27 cellular contexts compared by ENCODE assay signal in the genomic region with DNA sequence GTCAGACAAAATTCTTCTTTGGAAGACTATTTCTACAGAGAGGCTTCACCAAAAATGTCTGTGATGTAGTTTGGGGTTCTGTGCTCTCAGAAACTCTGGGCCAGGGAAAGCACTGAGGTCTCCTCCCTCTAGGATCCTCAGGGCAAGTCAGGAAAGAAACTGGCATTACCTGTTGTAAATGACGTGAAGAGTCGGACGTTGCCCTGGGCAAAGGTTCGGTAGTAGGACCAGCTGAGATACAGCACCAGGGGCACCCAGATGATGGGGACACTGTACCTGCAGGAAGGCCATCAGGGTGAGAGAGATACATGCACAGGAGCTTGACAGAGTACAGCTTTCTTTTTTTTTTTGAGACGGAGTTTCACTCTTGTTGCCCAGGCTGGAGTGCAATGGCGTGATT. TPM values are rescaled to one million over a fixed set of nuclear protein-coding genes. Genes with fewer than 3 reads are reported as not detected.
"Had no signal": no experiment of that assay in that cellular context is flagged by ENCODE, and none has a peak within 500 bp of the region (broad histone marks: within the 10 kb centered on the region; RNA-seq: fewer than 3 reads in every experiment).

No MANE protein-coding gene starts in this region.

- H3K4me3 ChIP-seq: breast epithelium, esophagus muscularis mucosa, heart left ventricle, left lung, lower lobe of right lung, ovary, prostate gland, skin epidermis, thyroid gland had no signal

- ATAC-seq: activated CD8-positive, alpha-beta memory T cell treated with anti-CD3 and anti-CD28 coated beads, Interleukin-2, amount 10 ng/mL, durations not matched to agents 7 days and 5 days; activated CD8-positive, alpha-beta T cell treated with anti-CD3 and anti-CD28 coated beads, Interleukin-2, amount 10 ng/mL, durations not matched to agents 7 days and 5 days; foreskin keratinocyte; heart left ventricle; left lung; lower lobe of right lung; sciatic nerve; stimulated activated effector memory CD8-positive, alpha-beta T cell treated with anti-CD3 and anti-CD28 coated beads, Interleukin-12 subunit alpha, Interleukin-12 subunit beta, amount 100 ng/mL, for 72 hours had no signal

- H3K27me3 ChIP-seq: breast epithelium, ovary, thyroid gland had no signal

- H3K27ac Mint-ChIP-seq: activated B cell treated with CpG ODN at 0.5 μM for 24 hours; activated CD8-positive, alpha-beta memory T cell treated with anti-CD3 and anti-CD28 coated beads, Interleukin-2, amount 10 ng/mL, durations not matched to agents 7 days and 5 days; activated CD8-positive, alpha-beta T cell treated with anti-CD3 and anti-CD28 coated beads, Interleukin-2, amount 10 ng/mL, durations not matched to agents 7 days and 5 days; activated naive CD4-positive, alpha-beta T cell treated with anti-CD3 and anti-CD28 coated beads, Interleukin-2, amount 50 U/mL, for 24 hours; activated naive CD8-positive, alpha-beta T cell treated with anti-CD3 and anti-CD28 coated beads, Interleukin-2, amount 50 U/mL, for 24 hours; activated T-helper 2 cell treated with anti-CD3 and anti-CD28 coated beads, Interferon-gamma antibody, Interleukin-2, Interleukin-4, amounts not matched to agents 10 μg/mL and 5 μg/mL and 100 μg/mL, durations not matched to agents 14 hours and 24 hours and 36 hours; naive thymus-derived CD4-positive, alpha-beta T cell; stimulated activated effector memory CD8-positive, alpha-beta T cell treated with anti-CD3 and anti-CD28 coated beads, Interleukin-12 subunit alpha, Interleukin-12 subunit beta, amount 100 ng/mL, for 72 hours; stimulated activated naive CD8-positive, alpha-beta T cell treated with anti-CD3 and anti-CD28 coated beads, Interleukin-15, Interleukin-2, amounts not matched to agents 100 ng/mL and 50 ng/mL, for 24 hours; T-helper 2 cell treated with Interferon-gamma antibody and Interleukin-4, amounts not matched to agents 5 μg/mL and 100 μg/mL, for 36 hours had no signal

- H3K27me3 Mint-ChIP-seq: activated naive CD4-positive, alpha-beta T cell treated with anti-CD3 and anti-CD28 coated beads, Interleukin-2, amount 50 U/mL, for 24 hours; activated naive CD8-positive, alpha-beta T cell treated with anti-CD3 and anti-CD28 coated beads, Interleukin-2, amount 50 U/mL, for 24 hours had no signal

- H3K9me3 ChIP-seq: ovary, prostate gland, thyroid gland had no signal

- H3K36me3 ChIP-seq: breast epithelium, esophagus muscularis mucosa, heart left ventricle, left lung, lower lobe of right lung, ovary, prostate gland, thyroid gland had no signal

- H3K4me3 Mint-ChIP-seq: activated B cell treated with CpG ODN at 0.5 μM for 24 hours; activated CD8-positive, alpha-beta memory T cell treated with anti-CD3 and anti-CD28 coated beads, Interleukin-2, amount 10 ng/mL, durations not matched to agents 7 days and 5 days; activated CD8-positive, alpha-beta T cell treated with anti-CD3 and anti-CD28 coated beads, Interleukin-2, amount 10 ng/mL, durations not matched to agents 7 days and 5 days; activated naive CD4-positive, alpha-beta T cell treated with anti-CD3 and anti-CD28 coated beads, Interleukin-2, amount 50 U/mL, for 24 hours; activated naive CD8-positive, alpha-beta T cell treated with anti-CD3 and anti-CD28 coated beads, Interleukin-2, amount 50 U/mL, for 24 hours; naive thymus-derived CD4-positive, alpha-beta T cell; stimulated activated effector memory CD8-positive, alpha-beta T cell treated with anti-CD3 and anti-CD28 coated beads, Interleukin-12 subunit alpha, Interleukin-12 subunit beta, amount 100 ng/mL, for 72 hours; stimulated activated naive CD8-positive, alpha-beta T cell treated with anti-CD3 and anti-CD28 coated beads, Interleukin-15, Interleukin-2, amounts not matched to agents 100 ng/mL and 50 ng/mL, for 24 hours; T-helper 2 cell treated with Interferon-gamma antibody and Interleukin-4, amounts not matched to agents 5 μg/mL and 100 μg/mL, for 36 hours had no signal

- H3K27ac ChIP-seq: breast epithelium, foreskin keratinocyte, heart left ventricle, left lung, lower lobe of right lung, ovary, prostate gland, thyroid gland had no signal

- DNase-seq: activated B cell treated with CpG ODN at 0.5 μM for 24 hours; amygdala; cortex of kidney; foreskin keratinocyte; heart left ventricle; hypothalamus; left lung; lower lobe of right lung; naive thymus-derived CD4-positive, alpha-beta T cell; ovary; retina; thyroid gland had no signal

- H3K9me3 Mint-ChIP-seq: activated naive CD4-positive, alpha-beta T cell treated with anti-CD3 and anti-CD28 coated beads, Interleukin-2, amount 50 U/mL, for 24 hours had no signal

- H3K4me1 Mint-ChIP-seq: activated B cell treated with CpG ODN at 0.5 μM for 24 hours had no signal

- H3K4me1 ChIP-seq: heart left ventricle, left lung, lower lobe of right lung, prostate gland, thyroid gland had no signal

RNA-seq across cellular contexts. Expression of a gene that starts 25.4 kb away (rescaled TPM):
- polyA plus RNA-seq: neural cell had no signal

RNA-seq across cellular contexts. Expression of a gene that starts 48.6 kb away (rescaled TPM):
- total RNA-seq: activated CD8-positive, alpha-beta T cell treated with anti-CD3 and anti-CD28 coated beads, Interleukin-2, amount 10 ng/mL, durations not matched to agents 7 days and 5 days; activated T-helper 2 cell treated with anti-CD3 and anti-CD28 coated beads, Interferon-gamma antibody, Interleukin-2, Interleukin-4, amounts not matched to agents 10 μg/mL and 5 μg/mL and 100 μg/mL, durations not matched to agents 14 hours and 24 hours and 36 hours; subcutaneous adipose tissue had no signal
- polyA plus RNA-seq: naive thymus-derived CD4-positive, alpha-beta T cell; neural cell had no signal
